Comparison of ENCODE assay signal across 8 cellular contexts in the genomic region with DNA sequence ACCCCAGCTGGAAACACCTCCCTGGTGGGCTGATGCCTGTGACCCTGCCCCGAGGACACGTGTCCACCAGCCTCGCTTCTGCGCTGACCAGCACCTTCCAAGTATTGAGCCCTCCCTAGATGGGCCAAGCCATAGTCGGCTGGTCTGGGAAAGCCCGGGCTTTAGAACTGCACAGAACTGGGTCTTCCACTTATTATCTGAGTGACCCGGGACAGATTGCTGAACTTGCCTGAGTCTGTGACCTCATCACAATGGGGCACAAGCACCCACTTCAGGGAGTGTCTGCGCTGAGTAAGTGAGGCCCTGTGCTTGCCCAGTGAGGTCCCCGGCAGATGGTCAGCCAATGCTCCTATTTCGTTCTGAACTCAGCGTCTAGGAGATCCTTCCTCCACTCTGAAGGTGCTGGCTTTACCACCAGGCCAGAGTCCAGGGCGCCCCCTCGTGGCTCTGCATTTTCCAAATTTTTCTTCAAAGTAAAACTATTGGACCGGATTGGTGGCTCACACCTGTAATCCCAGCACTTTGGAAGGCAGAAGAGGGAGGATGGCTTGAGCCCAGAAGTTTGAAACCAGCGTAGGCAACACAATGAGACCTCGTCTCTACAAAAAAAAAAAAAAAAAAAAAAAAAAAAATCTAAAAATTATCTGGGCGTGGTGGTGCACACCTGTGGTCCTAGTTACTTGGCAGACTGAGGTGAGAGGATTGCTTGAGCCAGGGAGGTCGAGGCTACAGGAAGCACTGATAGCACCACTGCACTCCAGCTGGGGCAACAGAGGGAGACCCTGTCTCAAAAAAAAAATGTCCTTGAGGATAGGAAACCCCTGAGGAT.
A peak's percentile ranks its signal among the peaks of the same experiment; 100 is the strongest.
DNase-seq lines count a peak whose midpoint lies in the region; ATAC-seq and TF ChIP-seq lines count a peak whose summit lies in the region.

No MANE protein-coding gene starts in this region.

- peaks cover 3% of the 10 kb centered on the region for H3K27me3 ChIP-seq in brain microvascular endothelial cell (replicated peaks)

- no peak for ATAC-seq in GM19324 (IDR thresholded peaks at IDR 0.05; ENCODE audit: low FRiP score, unreplicated experiment)

- peak; percentile 77 for TF ChIP-seq CTCF in GM12874 (IDR thresholded peaks at IDR 0.05; ENCODE audit: insufficient read depth, low read depth, low read length)
- TF ChIP-seq CTCF in brain microvascular endothelial cell (IDR thresholded peaks at IDR 0.05; ENCODE audit: low read depth, low read length, missing control alignments) = peak; percentile 81

- DNase-seq in NCI-H1048 (lab: John Stamatoyannopoulos, UW) (peak; percentile 32), T follicular helper cell (ENCODE audit: low read depth) (peak; percentile 16), brain microvascular endothelial cell (peak; percentile 72), kidney tubule cell (ENCODE audit: low spot score) (peak; percentile 72), OCI-M2 (lab: John Stamatoyannopoulos, UW; ENCODE audit: unreplicated experiment) (no peak)
- DNase-seq in stimulated activated CD4-positive, alpha-beta T cell treated with anti-CD3 and anti-CD28 coated beads, Interleukin-4, amount 100 ng/mL, for 4 hours = peak; percentile 16 to 50

- no peak overlapping the region for H3K4me3 ChIP-seq in brain microvascular endothelial cell (ENCODE audit: low read depth, low read length)

- H3K27ac ChIP-seq in brain microvascular endothelial cell = no peak overlapping the region

- in situ Hi-C loops in brain microvascular endothelial cell (cut with HindIII; ENCODE audit: low pct_ligation_motif_present, low sequenced_read_pairs) = loop anchor here (25.0 kb wide), 1 partner anchor 128 kb away; no protein-coding TSS in a partner anchor

- no peaks in the 10 kb centered on the region for H3K36me3 ChIP-seq in brain microvascular endothelial cell (replicated peaks)
